9 cellular contexts compared by ENCODE assay signal in the genomic region with DNA sequence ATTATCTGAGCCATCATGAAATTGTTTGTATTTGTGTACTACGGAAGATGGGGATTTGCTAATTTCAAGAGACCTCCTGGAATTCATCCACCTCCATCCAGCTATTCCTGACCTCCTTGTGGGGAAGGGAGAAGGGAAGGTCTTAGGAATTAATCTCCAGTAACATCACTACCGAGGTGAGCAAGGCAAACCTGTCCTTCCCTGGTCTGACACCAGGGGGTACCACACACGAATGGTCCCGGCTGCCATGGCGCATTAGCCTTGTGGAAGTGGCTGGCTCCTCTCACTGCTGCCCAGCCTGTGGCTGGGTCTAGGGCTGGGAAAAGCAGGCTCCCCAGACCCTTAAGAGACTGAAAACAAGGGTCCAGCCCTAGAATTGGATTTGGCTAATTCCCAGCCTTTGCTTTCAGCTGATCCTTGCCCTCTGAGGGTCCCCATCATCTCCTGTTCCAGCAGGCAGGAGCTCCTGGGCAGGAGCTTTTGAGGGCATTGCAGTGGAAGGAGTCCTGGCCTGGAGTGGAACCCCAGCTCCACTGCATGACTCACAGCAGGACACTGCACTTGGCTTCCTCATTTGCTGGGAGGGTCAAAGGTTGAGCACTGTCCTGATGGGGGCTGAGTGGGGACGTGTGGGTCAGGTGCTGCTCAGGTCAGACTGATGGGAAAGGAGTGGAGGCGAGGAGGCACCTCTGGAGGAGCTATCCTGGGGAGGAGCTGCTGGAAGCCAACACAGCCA. TPM values are rescaled to one million over a fixed set of nuclear protein-coding genes. Genes with fewer than 3 reads are reported as not detected.
DNase-seq lines count a peak whose midpoint lies in the region; ATAC-seq and TF ChIP-seq lines count a peak whose summit lies in the region.
"Had no signal": no experiment of that assay in that cellular context is flagged by ENCODE, and none has a peak within 500 bp of the region (broad histone marks: within the 10 kb centered on the region; RNA-seq: fewer than 3 reads in every experiment).

No MANE protein-coding gene starts in this region.

- H3K9ac ChIP-seq in H9 (ENCODE audit: extremely low read depth, insufficient read length, low read length) = no peak overlapping the region
- H3K9ac ChIP-seq: KMS-11 had no signal

- H3K27ac Mint-ChIP-seq in H9 = no peak overlapping the region; a peak in 1 of 7 replicates

- H3K4me3 Mint-ChIP-seq in H9 = no peak overlapping the region

- no peaks in the 10 kb centered on the region for H3K79me2 ChIP-seq in H9 (ENCODE audit: insufficient read depth, low read length)

- H2BK120ac ChIP-seq in H9 (ENCODE audit: low read depth, low read length, poor library complexity, severe bottlenecking) = no peak overlapping the region

- no peak overlapping the region for H3K56ac ChIP-seq in H9 (ENCODE audit: insufficient read length, low read depth, low read length)

- DNase-seq in CD1c-positive myeloid dendritic cell (ENCODE audit: extremely low spot score) = peak; percentile 16
- DNase-seq in H9 = peak; percentile 78
- DNase-seq in Right ventricle myocardium inferior (ENCODE audit: missing footprints) = no peak
- DNase-seq in stimulated activated CD8-positive, alpha-beta memory T cell treated with anti-CD3 and anti-CD28 coated beads, Interleukin-4, amount 100 ng/mL, for 48 hours = peak; percentile 54
- DNase-seq in NCI-H1694 treated with DMSO at 0.1 percent for 48 hours (lab: John Stamatoyannopoulos, UW) = no peak
- DNase-seq in NCI-H1048 (lab: John Stamatoyannopoulos, UW) = no peak

- H2AFZ ChIP-seq in H9 (ENCODE audit: low read length) = no peak overlapping the region

- H3K4ac ChIP-seq in H9 (ENCODE audit: low read depth, low read length) = no peak overlapping the region

- no peaks in the 10 kb centered on the region for H3K9me3 Mint-ChIP-seq in H9

- peak; percentile 78 for TF ChIP-seq CTCF in H9 (conservative IDR thresholded peaks at IDR 0.05)
- TF ChIP-seq CTCF in WI38 (IDR thresholded peaks at IDR 0.05; ENCODE audit: low read depth, low read length) = peak; percentile 50

- no peaks in the 10 kb centered on the region for H3K23me2 ChIP-seq in H9 (ENCODE audit: insufficient read length, low read depth, low read length, poor library complexity, severe bottlenecking)

- H3T11ph ChIP-seq in H9 (ENCODE audit: low read length) = no peak overlapping the region

- H2BK5ac ChIP-seq in H9 (ENCODE audit: insufficient read length, low read length) = no peak overlapping the region

- H3K27ac ChIP-seq in H9 (ENCODE audit: insufficient read length, low read depth, low read length) = no peak overlapping the region
- H3K27ac ChIP-seq: KMS-11 had no signal

- no peaks in the 10 kb centered on the region for H3K4me1 ChIP-seq in H9 (ENCODE audit: insufficient read depth, low read length)

- H4K8ac ChIP-seq in H9 (replicated peaks; ENCODE audit: insufficient read length, low read depth, low read length) = no peak overlapping the region

- H3K23ac ChIP-seq in H9 (ENCODE audit: insufficient read length, low read depth, low read length) = no peak overlapping the region

- H2BK20ac ChIP-seq in H9 (ENCODE audit: low read depth, low read length, poor library complexity, severe bottlenecking) = no peak overlapping the region

- H3K27me3 ChIP-seq in H9 (ENCODE audit: insufficient read depth, low read length) = no peaks in the 10 kb centered on the region

- H2BK15ac ChIP-seq in H9 (ENCODE audit: low read depth, low read length) = no peak overlapping the region

- no peak overlapping the region for H2AK5ac ChIP-seq in H9 (ENCODE audit: insufficient read length, low read length)

- no peak overlapping the region for H3K14ac ChIP-seq in H9 (ENCODE audit: insufficient read depth, low read length)

- no peak overlapping the region for H4K5ac ChIP-seq in H9 (ENCODE audit: insufficient read length, low read depth, low read length)

- no peaks in the 10 kb centered on the region for H3K9me3 ChIP-seq in H9 (ENCODE audit: control insufficient read depth, low read depth, low read length)

- no peak overlapping the region for H3K18ac ChIP-seq in H9 (ENCODE audit: insufficient read length, low read depth, low read length)

- H2BK12ac ChIP-seq in H9 (ENCODE audit: insufficient read length, low read depth, low read length) = no peak overlapping the region

- ATAC-seq in Right ventricle myocardium inferior = peak; percentile 53
- ATAC-seq in GM19467 (IDR thresholded peaks at IDR 0.05; ENCODE audit: unreplicated experiment) = no peak

- no peaks in the 10 kb centered on the region for H3K4me1 Mint-ChIP-seq in H9

- no peaks in the 10 kb centered on the region for H3K27me3 Mint-ChIP-seq in H9 (ENCODE audit: low read depth)

- WGBS in H9 (ENCODE audit: extremely low coverage, insufficient read length, low lambda C conversion rate) = no CpG with 5 or more reads among the region's 7 CpGs

- no peaks in the 10 kb centered on the region for H3K79me1 ChIP-seq in H9 (ENCODE audit: insufficient read depth, low read depth, low read length, poor library complexity, severe bottlenecking)

- intact Hi-C loops in Right ventricle myocardium inferior (cut with DNase I) = no loop called here

- H3K4me2 ChIP-seq in H9 (ENCODE audit: insufficient read depth, insufficient read length, low read length) = no peak overlapping the region
- H3K4me2 ChIP-seq: KMS-11 had no signal

- H3K4me3 ChIP-seq in WI38 (ENCODE audit: low read depth, low read length) = no peak overlapping the region

- H4K91ac ChIP-seq in H9 (ENCODE audit: insufficient read length, low read depth, low read length) = no peak overlapping the region

- H3K36me3 Mint-ChIP-seq in H9 (ENCODE audit: insufficient read depth in 1 of 3, low read depth in 3 of 3) = peaks cover 0 to 9% (median 2%) of the 10 kb centered on the region in 3 experiments; a peak in 2 of 7 replicates

- peaks cover 2% of the 10 kb centered on the region for H4K20me1 ChIP-seq in H9 (ENCODE audit: control insufficient read depth, insufficient read depth, insufficient read length)

RNA-seq across cellular contexts. Expression of a gene that starts 34.8 kb away (rescaled TPM):
- total RNA-seq in H9 (2021) (13.7 and 14.2 TPM in 2 replicates), Right ventricle myocardium inferior (1.6 TPM)

Comparison
In these comparisons a context has a peak if more than half of its experiments do, and no peak if none do; other contexts are left out.
1. DNase-seq: peak in CD1c-positive myeloid dendritic cell (single experiment), H9 (single experiment) and stimulated activated CD8-positive, alpha-beta memory T cell treated with anti-CD3 and anti-CD28 coated beads, Interleukin-4, amount 100 ng/mL, for 48 hours (single experiment); none in Right ventricle myocardium inferior (single experiment), NCI-H1694 treated with DMSO at 0.1 percent for 48 hours (single experiment) and NCI-H1048 (single experiment).